8 cellular contexts compared by ENCODE assay signal in genomic region chr19:40348961-40349507, GRCh38.
DNase-seq lines count a peak whose midpoint lies in the region; ATAC-seq lines count a peak whose summit lies in the region.

No MANE protein-coding gene starts in this region.

- no peak for ATAC-seq in stimulated activated memory B cell treated with anti-CD40 and anti-IgM and Interleukin-4, amounts not matched to agents 10 μg/mL and 1 μg/mL and 100 μg/mL, for 72 hours
- ATAC-seq in GM19023 (IDR thresholded peaks at IDR 0.05; ENCODE audit: unreplicated experiment): no peak
- ATAC-seq in GM18868 (IDR thresholded peaks at IDR 0.05; ENCODE audit: unreplicated experiment): no peak

- no peaks in the 10 kb centered on the region for H3K27me3 Mint-ChIP-seq in stimulated activated memory B cell treated with anti-CD40 and anti-IgM and Interleukin-4, amounts not matched to agents 10 μg/mL and 1 μg/mL and 100 μg/mL, for 72 hours

- no peaks in the 10 kb centered on the region for H3K9me3 Mint-ChIP-seq in stimulated activated memory B cell treated with anti-CD40 and anti-IgM and Interleukin-4, amounts not matched to agents 10 μg/mL and 1 μg/mL and 100 μg/mL, for 72 hours

- H3K4me1 Mint-ChIP-seq in stimulated activated memory B cell treated with anti-CD40 and anti-IgM and Interleukin-4, amounts not matched to agents 10 μg/mL and 1 μg/mL and 100 μg/mL, for 72 hours: peaks cover 16% of the 10 kb centered on the region

- no peaks in the 10 kb centered on the region for H3K27me3 ChIP-seq in iPS-20b (ENCODE audit: insufficient read depth, low read length)

- peak; percentile 6 for DNase-seq in stimulated activated CD4-positive, alpha-beta T cell treated with anti-CD3 and anti-CD28 coated beads, Interleukin-1b, Interleukin-23, amount 100 ng/mL, for 48 hours
- DNase-seq in stimulated activated CD4-positive, alpha-beta T cell treated with anti-CD3 and anti-CD28 coated beads, Interleukin-4, amount 100 ng/mL, for 1 hour: no peak
- DNase-seq in NCI-H345 treated with DMSO at 0.1 percent for 48 hours (lab: John Stamatoyannopoulos, UW; ENCODE audit: unreplicated experiment) (peak; percentile 31), amniotic epithelial cell (ENCODE audit: low read depth) (peak; percentile 14)

- H3K4me3 ChIP-seq in iPS-20b (ENCODE audit: low read length): peak overlapping the region; percentile 91

- H3K36me3 Mint-ChIP-seq in stimulated activated memory B cell treated with anti-CD40 and anti-IgM and Interleukin-4, amounts not matched to agents 10 μg/mL and 1 μg/mL and 100 μg/mL, for 72 hours: peaks cover 6% of the 10 kb centered on the region

- peak overlapping the region; percentile 76 for H3K27ac Mint-ChIP-seq in stimulated activated memory B cell treated with anti-CD40 and anti-IgM and Interleukin-4, amounts not matched to agents 10 μg/mL and 1 μg/mL and 100 μg/mL, for 72 hours

- peak overlapping the region; percentile 82 for H3K9ac ChIP-seq in iPS-20b (ENCODE audit: low read depth, low read length)

- peak overlapping the region; percentile 84 for H3K4me3 Mint-ChIP-seq in stimulated activated memory B cell treated with anti-CD40 and anti-IgM and Interleukin-4, amounts not matched to agents 10 μg/mL and 1 μg/mL and 100 μg/mL, for 72 hours

- no peak overlapping the region for H3K27ac ChIP-seq in iPS-20b (ENCODE audit: low read length)

- H3K36me3 ChIP-seq in iPS-20b (ENCODE audit: insufficient read depth, low read depth, low read length): no peaks in the 10 kb centered on the region

- no peaks in the 10 kb centered on the region for H3K9me3 ChIP-seq in iPS-20b (ENCODE audit: insufficient read depth, low read depth, low read length)

- no peaks in the 10 kb centered on the region for H3K4me1 ChIP-seq in iPS-20b (ENCODE audit: insufficient read depth, low read length)
